14 cellular contexts compared by ENCODE assay signal in the genomic region with DNA sequence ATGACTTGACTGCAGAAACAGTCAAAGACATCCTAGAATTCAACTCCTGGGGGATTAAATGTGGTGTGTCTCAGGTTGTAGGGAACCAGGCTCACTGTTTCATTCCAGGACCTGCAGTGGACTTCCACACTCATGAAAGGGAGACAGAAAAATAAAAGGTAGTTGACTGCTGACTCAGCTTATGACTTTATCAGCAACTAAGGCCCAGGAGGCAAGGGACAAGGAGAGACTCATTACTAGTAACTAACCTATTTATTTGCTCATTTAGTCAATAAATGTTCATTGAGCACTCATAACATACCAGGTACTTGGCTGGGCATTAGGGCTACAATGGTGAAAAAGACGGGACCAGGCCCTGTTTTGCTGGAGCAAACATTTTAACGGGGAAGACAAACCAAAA.
"Had no signal": no experiment of that assay in that cellular context is flagged by ENCODE, and none has a peak within 500 bp of the region (broad histone marks: within the 10 kb centered on the region; RNA-seq: fewer than 3 reads in every experiment).

No MANE protein-coding gene starts in this region.

- H3K4me3 ChIP-seq: coronary artery, heart left ventricle, skin epidermis, tibial nerve had no signal

- H3K4me3 Mint-ChIP-seq: endodermal cell; naive thymus-derived CD8-positive, alpha-beta T cell had no signal

- H3K27me3 Mint-ChIP-seq: naive thymus-derived CD8-positive, alpha-beta T cell had no signal

- DNase-seq: central memory CD4-positive, alpha-beta T cell; effector CD4-positive, alpha-beta T cell; endodermal cell; heart left ventricle; hippocampal formation; mammary epithelial cell; naive thymus-derived CD8-positive, alpha-beta T cell; posterior cingulate gyrus; stimulated activated CD4-positive, alpha-beta T cell treated with anti-CD3 and anti-CD28 coated beads, Interleukin-2, amount 100 ng/mL, for 24 hours; stimulated activated CD4-positive, alpha-beta T cell treated with anti-CD3 and anti-CD28 coated beads, Interleukin-4, amount 100 ng/mL, for 4 hours; stimulated activated naive CD4-positive, alpha-beta T cell had no signal

- H3K27me3 ChIP-seq: heart left ventricle, tibial nerve had no signal

- H3K27ac ChIP-seq: coronary artery, skin epidermis had no signal

- H3K27ac Mint-ChIP-seq: endodermal cell had no signal
